18 cellular contexts compared by ENCODE assay signal in genomic region chr9:126693428-126693931, GRCh38.
A peak's percentile ranks its signal among the peaks of the same experiment; 100 is the strongest.
DNase-seq lines count a peak whose midpoint lies in the region; ATAC-seq and TF ChIP-seq lines count a peak whose summit lies in the region.
"Had no signal": no experiment of that assay in that cellular context is flagged by ENCODE, and none has a peak within 500 bp of the region (broad histone marks: within the 10 kb centered on the region; RNA-seq: fewer than 3 reads in every experiment).

No MANE protein-coding gene starts in this region.

- H3K4me1 ChIP-seq in heart right ventricle (no peaks in the 10 kb centered on the region), left lung (no peaks in the 10 kb centered on the region), upper lobe of right lung (no peaks in the 10 kb centered on the region)
- H3K4me1 ChIP-seq: BE2C had no signal

- ATAC-seq in left ventricle myocardium superior (no peak), heart right ventricle (no peak), left lung (no peak), upper lobe of right lung (no peak), HG03469 (IDR thresholded peaks at IDR 0.05; ENCODE audit: unreplicated experiment) (no peak)
- ATAC-seq: CD8-positive, alpha-beta T cell had no signal

- DNase-seq in left ventricle myocardium superior: peak; percentile 22
- DNase-seq in heart right ventricle: no peak
- DNase-seq in WERI-Rb-1: peak; percentile 6
- DNase-seq in left lung: peak; percentile 16 to 78
- DNase-seq in upper lobe of right lung: peak; percentile 57
- no peak for DNase-seq in dedifferentiated amniotic fluid mesenchymal stem cell (ENCODE audit: extremely low spot score)
- DNase-seq: ACHN; BE2C; CD8-positive, alpha-beta T cell; DMS79 treated with DMSO at 0.1 percent for 48 hours; GDM1; GM23248; MG63; NCI-H1092 treated with DMSO at 0.1 percent for 48 hours; NCI-H1694 treated with DMSO at 0.1 percent for 48 hours; NCI-H345; NCI-H526 treated with DMSO at 0.1 percent for 48 hours had no signal

- intact Hi-C loops in left ventricle myocardium superior (cut with micrococcal nuclease) (loop anchor here (5.0 kb wide), 1 partner anchor 81 kb away; the partner anchor contains the start of gene LMX1B), heart right ventricle (cut with DNase I) (loop anchor here in 6 of 10 donors (5.0 to 10.0 kb wide), 5 partner anchors 79 to 191 kb away; partner anchors contain the start of gene LMX1B (in 5 of the 6)), left lung (cut with DNase I) (no loop called here), upper lobe of right lung (cut with DNase I) (no loop called here)

- no peak for TF ChIP-seq CTCF in heart right ventricle (IDR thresholded peaks at IDR 0.05)
- no peak for TF ChIP-seq CTCF in WERI-Rb-1 (IDR thresholded peaks at IDR 0.05; ENCODE audit: low read depth, low read length)
- TF ChIP-seq CTCF in left lung (IDR thresholded peaks at IDR 0.05): no peak
- TF ChIP-seq CTCF in upper lobe of right lung (IDR thresholded peaks at IDR 0.05): no peak

- 90 to 91% methylated on average over 17 to 19 of the region's 19 CpGs for WGBS in heart right ventricle, 2 donors

- no peaks in the 10 kb centered on the region for H3K9me3 ChIP-seq in heart right ventricle
- no peaks in the 10 kb centered on the region for H3K9me3 ChIP-seq in WERI-Rb-1 (ENCODE audit: severe bottlenecking)
- H3K9me3 ChIP-seq in left lung: no peaks in the 10 kb centered on the region
- no peaks in the 10 kb centered on the region for H3K9me3 ChIP-seq in upper lobe of right lung
- H3K9me3 ChIP-seq: BE2C, MG63 had no signal

- H3K27me3 ChIP-seq in heart right ventricle: peaks cover 0 to 31% (median 24%) of the 10 kb centered on the region in 7 donors
- H3K27me3 ChIP-seq in WERI-Rb-1 (ENCODE audit: insufficient read depth, low read depth, severe bottlenecking): no peaks in the 10 kb centered on the region
- peaks cover 8 to 73% of the 10 kb centered on the region in 2 donors for H3K27me3 ChIP-seq in left lung
- peaks cover 23% of the 10 kb centered on the region for H3K27me3 ChIP-seq in upper lobe of right lung
- H3K27me3 ChIP-seq: MG63 had no signal

- no peaks in the 10 kb centered on the region for H3K36me3 ChIP-seq in heart right ventricle
- no peaks in the 10 kb centered on the region for H3K36me3 ChIP-seq in WERI-Rb-1
- no peaks in the 10 kb centered on the region for H3K36me3 ChIP-seq in left lung
- no peaks in the 10 kb centered on the region for H3K36me3 ChIP-seq in upper lobe of right lung
- H3K36me3 ChIP-seq: BE2C, MG63 had no signal

- no peak overlapping the region for H3K4me3 ChIP-seq in heart right ventricle
- no peak overlapping the region for H3K4me3 ChIP-seq in WERI-Rb-1 (ENCODE audit: low read depth, low read length)
- H3K4me3 ChIP-seq in left lung: no peak overlapping the region
- no peak overlapping the region for H3K4me3 ChIP-seq in upper lobe of right lung
- H3K4me3 ChIP-seq: GM23248, MG63 had no signal

- H3K27ac ChIP-seq in heart right ventricle: no peak overlapping the region
- no peak overlapping the region for H3K27ac ChIP-seq in WERI-Rb-1
- no peak overlapping the region for H3K27ac ChIP-seq in left lung
- no peak overlapping the region for H3K27ac ChIP-seq in upper lobe of right lung
- H3K27ac ChIP-seq: GM23248 had no signal

Comparison
In these comparisons a context has a peak if more than half of its experiments do, and no peak if none do; other contexts are left out.
1. DNase-seq: peak in left ventricle myocardium superior (single experiment), WERI-Rb-1 (single experiment), left lung (2 of 2) and upper lobe of right lung (single experiment); none in heart right ventricle (0 of 2) and dedifferentiated amniotic fluid mesenchymal stem cell (single experiment).
2. intact Hi-C loops: an anchor here in left ventricle myocardium superior (5.0 kb wide) and heart right ventricle (5.0 to 10.0 kb wide); none called in left lung and upper lobe of right lung.